In the genomic region with DNA sequence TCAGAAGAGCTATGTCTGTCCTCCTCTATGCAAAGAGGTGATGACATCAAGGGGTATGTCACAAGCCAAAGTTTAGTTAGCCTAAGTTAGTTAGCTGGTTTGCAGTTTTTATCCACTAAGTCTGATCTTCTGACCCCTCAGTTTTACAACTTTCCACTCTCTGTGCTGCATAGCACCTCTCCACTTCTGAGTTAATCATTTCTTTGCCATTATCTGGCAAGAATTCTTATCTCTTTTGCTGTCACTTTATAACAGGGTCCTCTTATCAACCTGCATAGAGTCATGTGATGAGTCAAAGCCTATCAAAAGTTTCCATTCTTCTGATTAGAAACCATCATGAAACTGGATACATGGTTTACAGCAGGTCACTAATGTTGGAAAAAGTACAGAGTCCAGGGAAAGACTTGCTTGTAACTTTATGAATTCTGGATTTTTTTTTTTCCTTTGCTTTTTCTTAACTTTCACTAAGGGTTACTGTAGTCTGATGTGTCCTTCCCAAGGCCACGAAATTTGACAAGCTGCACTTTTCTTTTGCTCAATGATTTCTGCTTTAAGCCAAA, we compare ENCODE assay signal across 12 cellular contexts. TPM values are rescaled to one million over a fixed set of nuclear protein-coding genes. Genes with fewer than 3 reads are reported as not detected.
A peak's percentile ranks its signal among the peaks of the same experiment; 100 is the strongest.
DNase-seq lines count a peak whose midpoint lies in the region; ATAC-seq and TF ChIP-seq lines count a peak whose summit lies in the region.
"Had no signal": no experiment of that assay in that cellular context is flagged by ENCODE, and none has a peak within 500 bp of the region (broad histone marks: within the 10 kb centered on the region; RNA-seq: fewer than 3 reads in every experiment).

NR5A2 (plus strand) TSS at position 447 of the 560 bp plus-strand sequence. CDS start 138 bp downstream, outside the sequence.

- no peak for ATAC-seq in activated CD8-positive, alpha-beta T cell treated with anti-CD3 and anti-CD28 coated beads, Interleukin-2, amount 10 ng/mL, durations not matched to agents 7 days and 5 days
- ATAC-seq in activated CD8-positive, alpha-beta T cell treated with anti-CD3 and anti-CD28 coated beads for 36 hours = no peak
- peak; percentile 76 for ATAC-seq in left colon
- no peak for ATAC-seq in stimulated activated effector memory CD8-positive, alpha-beta T cell treated with anti-CD3 and anti-CD28 coated beads, Interleukin-12 subunit alpha, Interleukin-12 subunit beta, amount 100 ng/mL, for 72 hours
- ATAC-seq in naive thymus-derived CD4-positive, alpha-beta T cell = no peak

- no peaks in the 10 kb centered on the region for H3K9me3 Mint-ChIP-seq in activated CD8-positive, alpha-beta T cell treated with anti-CD3 and anti-CD28 coated beads, Interleukin-2, amount 10 ng/mL, durations not matched to agents 7 days and 5 days (ENCODE audit: insufficient read depth)
- no peaks in the 10 kb centered on the region for H3K9me3 Mint-ChIP-seq in activated CD8-positive, alpha-beta T cell treated with anti-CD3 and anti-CD28 coated beads for 36 hours
- H3K9me3 Mint-ChIP-seq in activated naive CD8-positive, alpha-beta T cell treated with anti-CD3 and anti-CD28 coated beads for 36 hours = no peaks in the 10 kb centered on the region
- H3K9me3 Mint-ChIP-seq in stimulated activated effector memory CD8-positive, alpha-beta T cell treated with anti-CD3 and anti-CD28 coated beads, Interleukin-12 subunit alpha, Interleukin-12 subunit beta, amount 100 ng/mL, for 72 hours = no peaks in the 10 kb centered on the region
- H3K9me3 Mint-ChIP-seq in naive thymus-derived CD4-positive, alpha-beta T cell = peaks cover 0 to 3% (median 0%) of the 10 kb centered on the region in 11 donors
- H3K9me3 Mint-ChIP-seq: activated B cell treated with CpG ODN at 0.5 μM for 24 hours had no signal

- no peaks in the 10 kb centered on the region for H3K36me3 ChIP-seq in naive thymus-derived CD4-positive, alpha-beta T cell (ENCODE audit: control insufficient read depth in 2 of 3, insufficient read depth in 3 of 3, low read length in 3 of 3)

- peaks cover 53% of the 10 kb centered on the region for H3K27me3 Mint-ChIP-seq in activated CD8-positive, alpha-beta T cell treated with anti-CD3 and anti-CD28 coated beads, Interleukin-2, amount 10 ng/mL, durations not matched to agents 7 days and 5 days (ENCODE audit: low read depth)
- peaks cover 65% of the 10 kb centered on the region for H3K27me3 Mint-ChIP-seq in activated CD8-positive, alpha-beta T cell treated with anti-CD3 and anti-CD28 coated beads for 36 hours
- H3K27me3 Mint-ChIP-seq in activated naive CD8-positive, alpha-beta T cell treated with anti-CD3 and anti-CD28 coated beads for 36 hours = peaks cover 69% of the 10 kb centered on the region
- H3K27me3 Mint-ChIP-seq in naive thymus-derived CD4-positive, alpha-beta T cell = peaks cover 54 to 65% (median 54%) of the 10 kb centered on the region in 5 donors

- no peak within 1 kb of the TSS for H3K27ac Mint-ChIP-seq in activated CD8-positive, alpha-beta T cell treated with anti-CD3 and anti-CD28 coated beads, Interleukin-2, amount 10 ng/mL, durations not matched to agents 7 days and 5 days
- H3K27ac Mint-ChIP-seq in activated CD8-positive, alpha-beta T cell treated with anti-CD3 and anti-CD28 coated beads for 36 hours = no peak within 1 kb of the TSS
- no peak within 1 kb of the TSS for H3K27ac Mint-ChIP-seq in activated naive CD8-positive, alpha-beta T cell treated with anti-CD3 and anti-CD28 coated beads for 36 hours
- H3K27ac Mint-ChIP-seq in stimulated activated effector memory CD8-positive, alpha-beta T cell treated with anti-CD3 and anti-CD28 coated beads, Interleukin-12 subunit alpha, Interleukin-12 subunit beta, amount 100 ng/mL, for 72 hours = no peak within 1 kb of the TSS
- H3K27ac Mint-ChIP-seq in naive thymus-derived CD4-positive, alpha-beta T cell = no peak within 1 kb of the TSS
- H3K27ac Mint-ChIP-seq: activated B cell treated with CpG ODN at 0.5 μM for 24 hours had no signal

- no peak within 1 kb of the TSS for H3K4me3 ChIP-seq in naive thymus-derived CD4-positive, alpha-beta T cell (ENCODE audit: low read length)

- CTCF ChIA-PET in activated CD8-positive, alpha-beta T cell treated with anti-CD3 and anti-CD28 coated beads, Interleukin-2, amount 10 ng/mL, durations not matched to agents 7 days and 5 days (lab: Charles Lee) = interaction anchor here (1.3 kb wide), 1 partner anchor 342 kb away, joined by 3 read pairs; no protein-coding TSS in a partner anchor
- CTCF ChIA-PET in activated CD8-positive, alpha-beta T cell treated with anti-CD3 and anti-CD28 coated beads for 36 hours (lab: Charles Lee) = no interaction called here
- CTCF ChIA-PET in naive thymus-derived CD4-positive, alpha-beta T cell (lab: Charles Lee) = no interaction called here

- no peak for DNase-seq in activated CD8-positive, alpha-beta T cell treated with anti-CD3 and anti-CD28 coated beads, Interleukin-2, amount 10 ng/mL, durations not matched to agents 7 days and 5 days
- DNase-seq in activated CD8-positive, alpha-beta T cell treated with anti-CD3 and anti-CD28 coated beads for 36 hours = no peak
- DNase-seq in activated naive CD8-positive, alpha-beta T cell treated with anti-CD3 and anti-CD28 coated beads for 36 hours = no peak
- DNase-seq in left colon = no peak
- peak in 1 of 2 donors; percentile 12 for DNase-seq in stimulated activated effector memory CD8-positive, alpha-beta T cell treated with anti-CD3 and anti-CD28 coated beads, Interleukin-12 subunit alpha, Interleukin-12 subunit beta, amount 100 ng/mL, for 72 hours (ENCODE audit: low spot score in 2 of 2)
- DNase-seq in naive thymus-derived CD4-positive, alpha-beta T cell = no peak
- DNase-seq in HCEC 1CT = no peak
- DNase-seq in NCI-H128 (lab: John Stamatoyannopoulos, UW; ENCODE audit: unreplicated experiment) = no peak
- DNase-seq: activated B cell treated with CpG ODN at 0.5 μM for 24 hours, anterior cingulate cortex, hippocampal formation, retina had no signal

- no peak within 1 kb of the TSS for H3K27ac ChIP-seq in naive thymus-derived CD4-positive, alpha-beta T cell (ENCODE audit: low read depth, low read length)

- no peak for TF ChIP-seq CTCF in activated CD8-positive, alpha-beta T cell treated with anti-CD3 and anti-CD28 coated beads for 36 hours (IDR thresholded peaks at IDR 0.05)

- peaks cover 0 to 4% of the 10 kb centered on the region in 2 donors for H3K4me1 ChIP-seq in naive thymus-derived CD4-positive, alpha-beta T cell (ENCODE audit: control insufficient read depth in 2 of 2, insufficient read depth in 2 of 2, low read length in 2 of 2)

- POLR2A ChIA-PET in activated CD8-positive, alpha-beta T cell treated with anti-CD3 and anti-CD28 coated beads, Interleukin-2, amount 10 ng/mL, durations not matched to agents 7 days and 5 days (lab: Charles Lee) = no interaction called here
- POLR2A ChIA-PET in activated CD8-positive, alpha-beta T cell treated with anti-CD3 and anti-CD28 coated beads for 36 hours (lab: Charles Lee) = no interaction called here
- POLR2A ChIA-PET in naive thymus-derived CD4-positive, alpha-beta T cell (lab: Charles Lee) = no interaction called here

- H3K36me3 Mint-ChIP-seq in activated CD8-positive, alpha-beta T cell treated with anti-CD3 and anti-CD28 coated beads, Interleukin-2, amount 10 ng/mL, durations not matched to agents 7 days and 5 days (ENCODE audit: low read depth) = no peaks in the 10 kb centered on the region
- H3K36me3 Mint-ChIP-seq in activated CD8-positive, alpha-beta T cell treated with anti-CD3 and anti-CD28 coated beads for 36 hours (ENCODE audit: low read depth) = no peaks in the 10 kb centered on the region
- no peaks in the 10 kb centered on the region for H3K36me3 Mint-ChIP-seq in activated naive CD8-positive, alpha-beta T cell treated with anti-CD3 and anti-CD28 coated beads for 36 hours
- no peaks in the 10 kb centered on the region for H3K36me3 Mint-ChIP-seq in stimulated activated effector memory CD8-positive, alpha-beta T cell treated with anti-CD3 and anti-CD28 coated beads, Interleukin-12 subunit alpha, Interleukin-12 subunit beta, amount 100 ng/mL, for 72 hours
- no peaks in the 10 kb centered on the region for H3K36me3 Mint-ChIP-seq in naive thymus-derived CD4-positive, alpha-beta T cell

- intact Hi-C loops in activated CD8-positive, alpha-beta T cell treated with anti-CD3 and anti-CD28 coated beads for 36 hours (cut with micrococcal nuclease) = no loop called here
- intact Hi-C loops in left colon (cut with DNase I, micrococcal nuclease) = no loop called here
- intact Hi-C loops in naive thymus-derived CD4-positive, alpha-beta T cell (cut with micrococcal nuclease) = no loop called here

- H3K9me3 ChIP-seq in naive thymus-derived CD4-positive, alpha-beta T cell (ENCODE audit: control insufficient read depth in 2 of 3, low read length in 3 of 3) = no peaks in the 10 kb centered on the region

- peaks cover 3 to 9% of the 10 kb centered on the region in 2 donors for H3K27me3 ChIP-seq in naive thymus-derived CD4-positive, alpha-beta T cell (ENCODE audit: control insufficient read depth in 2 of 2, insufficient read depth in 2 of 2, low read length in 2 of 2)

- H3K4me1 Mint-ChIP-seq in activated CD8-positive, alpha-beta T cell treated with anti-CD3 and anti-CD28 coated beads, Interleukin-2, amount 10 ng/mL, durations not matched to agents 7 days and 5 days (ENCODE audit: low read depth) = peaks cover 11% of the 10 kb centered on the region
- H3K4me1 Mint-ChIP-seq in activated CD8-positive, alpha-beta T cell treated with anti-CD3 and anti-CD28 coated beads for 36 hours (ENCODE audit: low read depth) = peaks cover 4% of the 10 kb centered on the region
- peaks cover 7% of the 10 kb centered on the region for H3K4me1 Mint-ChIP-seq in activated naive CD8-positive, alpha-beta T cell treated with anti-CD3 and anti-CD28 coated beads for 36 hours
- H3K4me1 Mint-ChIP-seq in stimulated activated effector memory CD8-positive, alpha-beta T cell treated with anti-CD3 and anti-CD28 coated beads, Interleukin-12 subunit alpha, Interleukin-12 subunit beta, amount 100 ng/mL, for 72 hours = no peaks in the 10 kb centered on the region
- H3K4me1 Mint-ChIP-seq in naive thymus-derived CD4-positive, alpha-beta T cell = peaks cover 0 to 18% (median 7%) of the 10 kb centered on the region in 7 donors

- peak within 1 kb of the TSS; percentile 67 for H3K4me3 Mint-ChIP-seq in activated CD8-positive, alpha-beta T cell treated with anti-CD3 and anti-CD28 coated beads, Interleukin-2, amount 10 ng/mL, durations not matched to agents 7 days and 5 days
- no peak within 1 kb of the TSS for H3K4me3 Mint-ChIP-seq in activated CD8-positive, alpha-beta T cell treated with anti-CD3 and anti-CD28 coated beads for 36 hours
- peak within 1 kb of the TSS; percentile 75 for H3K4me3 Mint-ChIP-seq in activated naive CD8-positive, alpha-beta T cell treated with anti-CD3 and anti-CD28 coated beads for 36 hours
- peak within 1 kb of the TSS; percentile 34 for H3K4me3 Mint-ChIP-seq in stimulated activated effector memory CD8-positive, alpha-beta T cell treated with anti-CD3 and anti-CD28 coated beads, Interleukin-12 subunit alpha, Interleukin-12 subunit beta, amount 100 ng/mL, for 72 hours
- peak within 1 kb of the TSS in 3 of 10 donors; percentile 70 to 71 (median 71) for H3K4me3 Mint-ChIP-seq in naive thymus-derived CD4-positive, alpha-beta T cell

RNA-seq across cellular contexts. Expression of gene NR5A2, which starts in this region (rescaled TPM):
- not detected for total RNA-seq in activated CD8-positive, alpha-beta T cell treated with anti-CD3 and anti-CD28 coated beads, Interleukin-2, amount 10 ng/mL, durations not matched to agents 7 days and 5 days
- total RNA-seq in activated CD8-positive, alpha-beta T cell treated with anti-CD3 and anti-CD28 coated beads for 36 hours = not detected
- under 1 TPM; 0.06 to 0.08 TPM for total RNA-seq in activated naive CD8-positive, alpha-beta T cell treated with anti-CD3 and anti-CD28 coated beads for 36 hours
- 10 to 100 TPM; 51.1 to 53.6 TPM for total RNA-seq in left colon
- under 1 TPM in 1 of 5 experiments, not detected in 4; 0.10 TPM for total RNA-seq in naive thymus-derived CD4-positive, alpha-beta T cell
- not detected for polyA plus RNA-seq in naive thymus-derived CD4-positive, alpha-beta T cell

Comparison
In these comparisons a context has a peak if more than half of its experiments do, and no peak if none do; other contexts are left out.
1. RNA of gene NR5A2 (total RNA-seq): 51.1 to 53.6 TPM in left colon; 0.06 to 0.08 TPM in activated naive CD8-positive, alpha-beta T cell treated with anti-CD3 and anti-CD28 coated beads for 36 hours, not detected in activated CD8-positive, alpha-beta T cell treated with anti-CD3 and anti-CD28 coated beads for 36 hours, not detected in activated CD8-positive, alpha-beta T cell treated with anti-CD3 and anti-CD28 coated beads, Interleukin-2, amount 10 ng/mL, durations not matched to agents 7 days and 5 days and 0.10 TPM in naive thymus-derived CD4-positive, alpha-beta T cell; every median in the first group is over 10 times any median in the second.